In the genomic region with DNA sequence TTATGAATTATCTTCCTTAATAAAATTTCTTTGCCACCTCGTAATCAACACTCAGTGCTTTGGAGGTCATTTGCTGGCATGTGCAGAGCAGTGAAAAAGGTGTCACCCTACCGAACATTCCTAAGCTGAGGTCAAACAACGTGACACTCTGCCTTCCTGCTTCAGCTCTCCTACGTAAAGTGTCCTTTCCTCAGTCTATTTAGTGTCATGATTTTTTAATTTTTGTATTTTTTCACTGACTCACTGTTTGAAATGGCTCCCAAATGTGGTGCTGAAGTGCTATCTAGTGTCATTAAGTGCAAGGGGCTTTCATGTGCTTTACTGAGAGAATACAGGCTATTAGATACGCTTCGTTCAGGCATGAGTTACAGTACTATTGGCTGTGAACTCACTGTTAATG, we compare ENCODE assay signal across 20 cellular contexts. TPM values are rescaled to one million over a fixed set of nuclear protein-coding genes. Genes with fewer than 3 reads are reported as not detected.
DNase-seq lines count a peak whose midpoint lies in the region; ATAC-seq, FAIRE-seq and TF ChIP-seq lines count a peak whose summit lies in the region.
"Had no signal": no experiment of that assay in that cellular context is flagged by ENCODE, and none has a peak within 500 bp of the region (broad histone marks: within the 10 kb centered on the region; RNA-seq: fewer than 3 reads in every experiment).

No MANE protein-coding gene starts in this region.

- POLR2A ChIA-PET in WTC11 (lab: Charles Lee), result interaction anchor here (0.6 kb wide), 1 partner anchor 323 kb away, joined by 3 read pairs; no protein-coding TSS in a partner anchor

- H3K27ac Mint-ChIP-seq in WTC11 (peak overlapping the region; percentile 22; the same call in 1 of the 2 replicates), nephron progenitor cell (peak overlapping the region; percentile 16)
- H3K27ac Mint-ChIP-seq: B cell; CD8-positive, alpha-beta T cell had no signal

- CTCF ChIA-PET in WTC11 (lab: Charles Lee), result no interaction called here

- FAIRE-seq in GM12891 (lab: Jason Lieb, UNC), result peak; percentile 26
- FAIRE-seq: A204.1, GM12892, GM19239, H1 had no signal

- no peak for TF ChIP-seq POLR2A in GM12891 (IDR thresholded peaks at IDR 0.05; ENCODE audit: low read depth, low read length)

- DNase-seq in DMS79 treated with DMSO at 0.1 percent for 48 hours (lab: John Stamatoyannopoulos, UW) (peak; percentile 14), DMS79 (lab: John Stamatoyannopoulos, UW) (no peak), GM12891 (ENCODE audit: insufficient read length, low spot score) (no peak), WTC11 (ENCODE audit: low spot score) (no peak), nephron progenitor cell (no peak), NCI-H2029 (lab: John Stamatoyannopoulos, UW) (no peak)
- DNase-seq: Caco-2; CD4-positive, CD25-positive, alpha-beta regulatory T cell; CD8-positive, alpha-beta T cell; DMS153; GF-D8; GM23248; H7; HCEC 1CT had no signal

- no peak overlapping the region for H3K4me3 Mint-ChIP-seq in WTC11
- no peak overlapping the region for H3K4me3 Mint-ChIP-seq in nephron progenitor cell
- H3K4me3 Mint-ChIP-seq: B cell; CD4-positive, CD25-positive, alpha-beta regulatory T cell; CD8-positive, alpha-beta T cell had no signal

- H3K27me3 Mint-ChIP-seq in WTC11 (ENCODE audit: low read depth) (no peaks in the 10 kb centered on the region), nephron progenitor cell (ENCODE audit: low read depth, poor library complexity) (no peaks in the 10 kb centered on the region)
- H3K27me3 Mint-ChIP-seq: B cell had no signal

- H3K36me3 Mint-ChIP-seq in WTC11 (no peaks in the 10 kb centered on the region), nephron progenitor cell (ENCODE audit: low read depth) (peaks cover 4% of the 10 kb centered on the region)
- H3K36me3 Mint-ChIP-seq: CD4-positive, CD25-positive, alpha-beta regulatory T cell; CD8-positive, alpha-beta T cell had no signal

- no peaks in the 10 kb centered on the region for H3K4me1 Mint-ChIP-seq in WTC11
- peaks cover 15% of the 10 kb centered on the region for H3K4me1 Mint-ChIP-seq in nephron progenitor cell

- TF ChIP-seq CTCF in WTC11 (IDR thresholded peaks at IDR 0.05) (no peak), nephron progenitor cell (IDR thresholded peaks at IDR 0.05) (no peak)

- H3K9me3 Mint-ChIP-seq in WTC11 (peaks cover 3% of the 10 kb centered on the region; the same call in 1 of the 2 replicates), nephron progenitor cell (peaks cover 12% of the 10 kb centered on the region)
- H3K9me3 Mint-ChIP-seq: CD8-positive, alpha-beta T cell had no signal

- ATAC-seq in WTC11, result no peak
- ATAC-seq in GM18873 (IDR thresholded peaks at IDR 0.05; ENCODE audit: low FRiP score, unreplicated experiment), result no peak
- ATAC-seq: CD8-positive, alpha-beta T cell had no signal

TF ChIP-seq in GM12891, 5 proteins besides CTCF, POLR2A, EP300 and RAD21:
- no peak for TF ChIP-seq SPI1 (IDR thresholded peaks at IDR 0.05; ENCODE audit: low read depth, low read length)

TF ChIP-seq in WTC11, 78 proteins besides CTCF, POLR2A, EP300 and RAD21:
- TF ChIP-seq, protein P1, sequence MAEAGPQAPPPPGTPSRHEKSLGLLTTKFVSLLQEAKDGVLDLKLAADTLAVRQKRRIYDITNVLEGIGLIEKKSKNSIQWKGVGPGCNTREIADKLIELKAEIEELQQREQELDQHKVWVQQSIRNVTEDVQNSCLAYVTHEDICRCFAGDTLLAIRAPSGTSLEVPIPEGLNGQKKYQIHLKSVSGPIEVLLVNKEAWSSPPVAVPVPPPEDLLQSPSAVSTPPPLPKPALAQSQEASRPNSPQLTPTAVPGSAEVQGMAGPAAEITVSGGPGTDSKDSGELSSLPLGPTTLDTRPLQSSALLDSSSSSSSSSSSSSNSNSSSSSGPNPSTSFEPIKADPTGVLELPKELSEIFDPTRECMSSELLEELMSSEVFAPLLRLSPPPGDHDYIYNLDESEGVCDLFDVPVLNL (CRISPR knock-in tag; IDR thresholded peaks at IDR 0.05; ENCODE audit: borderline replicate concordance, low read depth), result no peak
- TF ChIP-seq CREM (CRISPR knock-in tag; IDR thresholded peaks at IDR 0.05) (no peak), ZNF263 (CRISPR knock-in tag; IDR thresholded peaks at IDR 0.05; ENCODE audit: low read depth) (no peak), CBFB (CRISPR knock-in tag; IDR thresholded peaks at IDR 0.05; ENCODE audit: low read depth) (no peak), CREB1 (CRISPR knock-in tag; IDR thresholded peaks at IDR 0.05) (no peak), NR3C1 (CRISPR knock-in tag; conservative IDR thresholded peaks at IDR 0.05; ENCODE audit: low read depth) (no peak)
- TF ChIP-seq, protein P2, sequence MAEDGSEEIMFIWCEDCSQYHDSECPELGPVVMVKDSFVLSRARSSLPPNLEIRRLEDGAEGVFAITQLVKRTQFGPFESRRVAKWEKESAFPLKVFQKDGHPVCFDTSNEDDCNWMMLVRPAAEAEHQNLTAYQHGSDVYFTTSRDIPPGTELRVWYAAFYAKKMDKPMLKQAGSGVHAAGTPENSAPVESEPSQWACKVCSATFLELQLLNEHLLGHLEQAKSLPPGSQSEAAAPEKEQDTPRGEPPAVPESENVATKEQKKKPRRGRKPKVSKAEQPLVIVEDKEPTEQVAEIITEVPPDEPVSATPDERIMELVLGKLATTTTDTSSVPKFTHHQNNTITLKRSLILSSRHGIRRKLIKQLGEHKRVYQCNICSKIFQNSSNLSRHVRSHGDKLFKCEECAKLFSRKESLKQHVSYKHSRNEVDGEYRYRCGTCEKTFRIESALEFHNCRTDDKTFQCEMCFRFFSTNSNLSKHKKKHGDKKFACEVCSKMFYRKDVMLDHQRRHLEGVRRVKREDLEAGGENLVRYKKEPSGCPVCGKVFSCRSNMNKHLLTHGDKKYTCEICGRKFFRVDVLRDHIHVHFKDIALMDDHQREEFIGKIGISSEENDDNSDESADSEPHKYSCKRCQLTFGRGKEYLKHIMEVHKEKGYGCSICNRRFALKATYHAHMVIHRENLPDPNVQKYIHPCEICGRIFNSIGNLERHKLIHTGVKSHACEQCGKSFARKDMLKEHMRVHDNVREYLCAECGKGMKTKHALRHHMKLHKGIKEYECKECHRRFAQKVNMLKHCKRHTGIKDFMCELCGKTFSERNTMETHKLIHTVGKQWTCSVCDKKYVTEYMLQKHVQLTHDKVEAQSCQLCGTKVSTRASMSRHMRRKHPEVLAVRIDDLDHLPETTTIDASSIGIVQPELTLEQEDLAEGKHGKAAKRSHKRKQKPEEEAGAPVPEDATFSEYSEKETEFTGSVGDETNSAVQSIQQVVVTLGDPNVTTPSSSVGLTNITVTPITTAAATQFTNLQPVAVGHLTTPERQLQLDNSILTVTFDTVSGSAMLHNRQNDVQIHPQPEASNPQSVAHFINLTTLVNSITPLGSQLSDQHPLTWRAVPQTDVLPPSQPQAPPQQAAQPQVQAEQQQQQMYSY (CRISPR knock-in tag; IDR thresholded peaks at IDR 0.05), result no peak
- TF ChIP-seq, protein P3, sequence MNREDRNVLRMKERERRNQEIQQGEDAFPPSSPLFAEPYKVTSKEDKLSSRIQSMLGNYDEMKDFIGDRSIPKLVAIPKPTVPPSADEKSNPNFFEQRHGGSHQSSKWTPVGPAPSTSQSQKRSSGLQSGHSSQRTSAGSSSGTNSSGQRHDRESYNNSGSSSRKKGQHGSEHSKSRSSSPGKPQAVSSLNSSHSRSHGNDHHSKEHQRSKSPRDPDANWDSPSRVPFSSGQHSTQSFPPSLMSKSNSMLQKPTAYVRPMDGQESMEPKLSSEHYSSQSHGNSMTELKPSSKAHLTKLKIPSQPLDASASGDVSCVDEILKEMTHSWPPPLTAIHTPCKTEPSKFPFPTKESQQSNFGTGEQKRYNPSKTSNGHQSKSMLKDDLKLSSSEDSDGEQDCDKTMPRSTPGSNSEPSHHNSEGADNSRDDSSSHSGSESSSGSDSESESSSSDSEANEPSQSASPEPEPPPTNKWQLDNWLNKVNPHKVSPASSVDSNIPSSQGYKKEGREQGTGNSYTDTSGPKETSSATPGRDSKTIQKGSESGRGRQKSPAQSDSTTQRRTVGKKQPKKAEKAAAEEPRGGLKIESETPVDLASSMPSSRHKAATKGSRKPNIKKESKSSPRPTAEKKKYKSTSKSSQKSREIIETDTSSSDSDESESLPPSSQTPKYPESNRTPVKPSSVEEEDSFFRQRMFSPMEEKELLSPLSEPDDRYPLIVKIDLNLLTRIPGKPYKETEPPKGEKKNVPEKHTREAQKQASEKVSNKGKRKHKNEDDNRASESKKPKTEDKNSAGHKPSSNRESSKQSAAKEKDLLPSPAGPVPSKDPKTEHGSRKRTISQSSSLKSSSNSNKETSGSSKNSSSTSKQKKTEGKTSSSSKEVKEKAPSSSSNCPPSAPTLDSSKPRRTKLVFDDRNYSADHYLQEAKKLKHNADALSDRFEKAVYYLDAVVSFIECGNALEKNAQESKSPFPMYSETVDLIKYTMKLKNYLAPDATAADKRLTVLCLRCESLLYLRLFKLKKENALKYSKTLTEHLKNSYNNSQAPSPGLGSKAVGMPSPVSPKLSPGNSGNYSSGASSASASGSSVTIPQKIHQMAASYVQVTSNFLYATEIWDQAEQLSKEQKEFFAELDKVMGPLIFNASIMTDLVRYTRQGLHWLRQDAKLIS (CRISPR knock-in tag; IDR thresholded peaks at IDR 0.05; ENCODE audit: borderline replicate concordance), result no peak
- TF ChIP-seq, protein P4, sequence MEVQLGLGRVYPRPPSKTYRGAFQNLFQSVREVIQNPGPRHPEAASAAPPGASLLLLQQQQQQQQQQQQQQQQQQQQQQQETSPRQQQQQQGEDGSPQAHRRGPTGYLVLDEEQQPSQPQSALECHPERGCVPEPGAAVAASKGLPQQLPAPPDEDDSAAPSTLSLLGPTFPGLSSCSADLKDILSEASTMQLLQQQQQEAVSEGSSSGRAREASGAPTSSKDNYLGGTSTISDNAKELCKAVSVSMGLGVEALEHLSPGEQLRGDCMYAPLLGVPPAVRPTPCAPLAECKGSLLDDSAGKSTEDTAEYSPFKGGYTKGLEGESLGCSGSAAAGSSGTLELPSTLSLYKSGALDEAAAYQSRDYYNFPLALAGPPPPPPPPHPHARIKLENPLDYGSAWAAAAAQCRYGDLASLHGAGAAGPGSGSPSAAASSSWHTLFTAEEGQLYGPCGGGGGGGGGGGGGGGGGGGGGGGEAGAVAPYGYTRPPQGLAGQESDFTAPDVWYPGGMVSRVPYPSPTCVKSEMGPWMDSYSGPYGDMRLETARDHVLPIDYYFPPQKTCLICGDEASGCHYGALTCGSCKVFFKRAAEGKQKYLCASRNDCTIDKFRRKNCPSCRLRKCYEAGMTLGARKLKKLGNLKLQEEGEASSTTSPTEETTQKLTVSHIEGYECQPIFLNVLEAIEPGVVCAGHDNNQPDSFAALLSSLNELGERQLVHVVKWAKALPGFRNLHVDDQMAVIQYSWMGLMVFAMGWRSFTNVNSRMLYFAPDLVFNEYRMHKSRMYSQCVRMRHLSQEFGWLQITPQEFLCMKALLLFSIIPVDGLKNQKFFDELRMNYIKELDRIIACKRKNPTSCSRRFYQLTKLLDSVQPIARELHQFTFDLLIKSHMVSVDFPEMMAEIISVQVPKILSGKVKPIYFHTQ (CRISPR knock-in tag; IDR thresholded peaks at IDR 0.05), result no peak

RNA-seq across cellular contexts. Expression of a gene that starts 37.0 kb away (rescaled TPM):
- polyA plus RNA-seq in GM12891 (2012; ENCODE audit: low read depth, missing spikeins), result 15.8 TPM
- 13.1 to 15.6 TPM (median 13.5 TPM) in 3 replicates for total RNA-seq in WTC11 (2021)
